9 cellular contexts compared by ENCODE assay signal in genomic region chr18:5543854-5544389, GRCh38. TPM values are rescaled to one million over a fixed set of nuclear protein-coding genes. Genes with fewer than 3 reads are reported as not detected.
DNase-seq lines count a peak whose midpoint lies in the region; ATAC-seq and TF ChIP-seq lines count a peak whose summit lies in the region.
"Had no signal": no experiment of that assay in that cellular context is flagged by ENCODE, and none has a peak within 500 bp of the region (broad histone marks: within the 10 kb centered on the region; RNA-seq: fewer than 3 reads in every experiment).

TSS of gene EPB41L3 (minus strand) at chr18:5543997. CDS start at chr18:5489183, 54,814 bp downstream.

- intact Hi-C loops in heart right ventricle (cut with DNase I) = loop anchor here in 1 of 10 donors (10.0 kb wide), 1 partner anchor 89 kb away; no protein-coding TSS in a partner anchor

- H3K27me3 ChIP-seq in heart right ventricle (peaks cover 0 to 42% (median 35%) of the 10 kb centered on the region in 7 donors), parathyroid adenoma (ENCODE audit: control insufficient read depth, insufficient read depth, low read length) (no peaks in the 10 kb centered on the region)
- H3K27me3 ChIP-seq: BLaER1 had no signal

- H3K79me2 ChIP-seq in parathyroid adenoma = peaks cover 11% of the 10 kb centered on the region

- DNase-seq in NCI-H1105 treated with DMSO at 0.1 percent for 48 hours (lab: John Stamatoyannopoulos, UW) (peak; percentile 23), NCI-H1105 (lab: John Stamatoyannopoulos, UW) (no peak), heart right ventricle (peak; percentile 28 to 58), GOT3 (lab: John Stamatoyannopoulos, UW) (no peak), NAMALWA (ENCODE audit: low spot score) (no peak)
- no peak for DNase-seq in activated CD4-positive, alpha-beta memory T cell treated with anti-CD3 and anti-CD28 coated beads, Interleukin-2, amount 10 ng/mL, durations not matched to agents 7 days and 5 days

- peak within 1 kb of the TSS; percentile 70 for H2AFZ ChIP-seq in parathyroid adenoma

- no peak within 1 kb of the TSS for H3K9ac ChIP-seq in parathyroid adenoma
- H3K9ac ChIP-seq: BLaER1 had no signal

- H3K27ac Mint-ChIP-seq in activated T-helper 17 cell treated with anti-CD3 and anti-CD28 coated beads, Interleukin-2, amount 50 U/mL, for 72 hours = no peak within 1 kb of the TSS
- no peak within 1 kb of the TSS for H3K27ac Mint-ChIP-seq in activated CD4-positive, alpha-beta memory T cell treated with anti-CD3 and anti-CD28 coated beads, Interleukin-2, amount 10 ng/mL, durations not matched to agents 7 days and 5 days

- peaks cover 0 to 31% (median 5%) of the 10 kb centered on the region in 9 donors for H3K4me1 ChIP-seq in heart right ventricle
- H3K4me1 ChIP-seq in parathyroid adenoma = peaks cover 5% of the 10 kb centered on the region
- H3K4me1 ChIP-seq: BLaER1 had no signal

- H3K9me3 ChIP-seq in heart right ventricle = no peaks in the 10 kb centered on the region
- no peaks in the 10 kb centered on the region for H3K9me3 ChIP-seq in parathyroid adenoma (ENCODE audit: control insufficient read depth, low read length)

- H3K27me3 Mint-ChIP-seq in activated T-helper 17 cell treated with anti-CD3 and anti-CD28 coated beads, Interleukin-2, amount 50 U/mL, for 72 hours = peaks cover 38% of the 10 kb centered on the region
- H3K27me3 Mint-ChIP-seq in activated CD4-positive, alpha-beta memory T cell treated with anti-CD3 and anti-CD28 coated beads, Interleukin-2, amount 10 ng/mL, durations not matched to agents 7 days and 5 days = peaks cover 30% of the 10 kb centered on the region

- 1% methylated on average over 43 of the region's 43 CpGs for WGBS in heart right ventricle, 2 donors

- H3K4me3 ChIP-seq in heart right ventricle (peak within 1 kb of the TSS; percentile 35 to 76 (median 62)), parathyroid adenoma (ENCODE audit: low read depth, low read length) (peak within 1 kb of the TSS; percentile 53)
- H3K4me3 ChIP-seq: BLaER1 had no signal

- no peaks in the 10 kb centered on the region for H3K36me3 ChIP-seq in heart right ventricle
- no peaks in the 10 kb centered on the region for H3K36me3 ChIP-seq in parathyroid adenoma (ENCODE audit: control insufficient read depth, insufficient read depth, low read length)
- H3K36me3 ChIP-seq: BLaER1 had no signal

- peak within 1 kb of the TSS in 9 of 10 donors; percentile 44 to 93 (median 57) for H3K27ac ChIP-seq in heart right ventricle
- H3K27ac ChIP-seq in parathyroid adenoma = peak within 1 kb of the TSS; percentile 76
- H3K27ac ChIP-seq: BLaER1 had no signal

- no peaks in the 10 kb centered on the region for H3K9me3 Mint-ChIP-seq in activated T-helper 17 cell treated with anti-CD3 and anti-CD28 coated beads, Interleukin-2, amount 50 U/mL, for 72 hours
- H3K9me3 Mint-ChIP-seq in activated CD4-positive, alpha-beta memory T cell treated with anti-CD3 and anti-CD28 coated beads, Interleukin-2, amount 10 ng/mL, durations not matched to agents 7 days and 5 days = no peaks in the 10 kb centered on the region

- POLR2A ChIA-PET in activated CD4-positive, alpha-beta memory T cell treated with anti-CD3 and anti-CD28 coated beads, Interleukin-2, amount 10 ng/mL, durations not matched to agents 7 days and 5 days (lab: Charles Lee) = no interaction called here

- H3K36me3 Mint-ChIP-seq in activated T-helper 17 cell treated with anti-CD3 and anti-CD28 coated beads, Interleukin-2, amount 50 U/mL, for 72 hours (ENCODE audit: low read depth) = no peaks in the 10 kb centered on the region
- H3K36me3 Mint-ChIP-seq in activated CD4-positive, alpha-beta memory T cell treated with anti-CD3 and anti-CD28 coated beads, Interleukin-2, amount 10 ng/mL, durations not matched to agents 7 days and 5 days (ENCODE audit: low read depth) = no peaks in the 10 kb centered on the region

- TF ChIP-seq CTCF in heart right ventricle (IDR thresholded peaks at IDR 0.05) = no peak
- TF ChIP-seq CTCF in parathyroid adenoma (IDR thresholded peaks at IDR 0.05) = no peak

- H3K4me3 Mint-ChIP-seq in activated T-helper 17 cell treated with anti-CD3 and anti-CD28 coated beads, Interleukin-2, amount 50 U/mL, for 72 hours = peak within 1 kb of the TSS; percentile 16
- H3K4me3 Mint-ChIP-seq in activated CD4-positive, alpha-beta memory T cell treated with anti-CD3 and anti-CD28 coated beads, Interleukin-2, amount 10 ng/mL, durations not matched to agents 7 days and 5 days = no peak within 1 kb of the TSS

- H3K4me1 Mint-ChIP-seq in activated T-helper 17 cell treated with anti-CD3 and anti-CD28 coated beads, Interleukin-2, amount 50 U/mL, for 72 hours = no peaks in the 10 kb centered on the region
- H3K4me1 Mint-ChIP-seq in activated CD4-positive, alpha-beta memory T cell treated with anti-CD3 and anti-CD28 coated beads, Interleukin-2, amount 10 ng/mL, durations not matched to agents 7 days and 5 days = peaks cover 3% of the 10 kb centered on the region

- peak within 1 kb of the TSS; percentile 77 for H3K4me2 ChIP-seq in parathyroid adenoma (ENCODE audit: low read length)
- H3K4me2 ChIP-seq: BLaER1 had no signal

- no peak for ATAC-seq in activated T-helper 17 cell treated with anti-CD3 and anti-CD28 coated beads, Interleukin-2, amount 50 U/mL, for 72 hours (replicated peaks)
- ATAC-seq in heart right ventricle = peak; percentile 67 to 84 (median 81)

- CTCF ChIA-PET in activated CD4-positive, alpha-beta memory T cell treated with anti-CD3 and anti-CD28 coated beads, Interleukin-2, amount 10 ng/mL, durations not matched to agents 7 days and 5 days (lab: Charles Lee) = no interaction called here

RNA-seq across cellular contexts. Expression of gene EPB41L3, which starts in this region (rescaled TPM):
- total RNA-seq in activated T-helper 17 cell treated with anti-CD3 and anti-CD28 coated beads, Interleukin-2, amount 50 U/mL, for 72 hours = under 1 TPM; 0.09 to 0.13 TPM
- 10 to 100 TPM in 2 of 10 donors, 1 to 10 TPM in 8; 2.9 to 29.1 (median 7.0) TPM for total RNA-seq in heart right ventricle
- 1 to 10 TPM; 4.0 to 5.4 TPM for polyA plus RNA-seq in heart right ventricle
- total RNA-seq in activated CD4-positive, alpha-beta memory T cell treated with anti-CD3 and anti-CD28 coated beads, Interleukin-2, amount 10 ng/mL, durations not matched to agents 7 days and 5 days = under 1 TPM; 0.73 to 0.86 TPM

Comparison
In these comparisons a context has a peak if more than half of its experiments do, and no peak if none do; other contexts are left out.
1. DNase-seq: peak in NCI-H1105 treated with DMSO at 0.1 percent for 48 hours (single experiment) and heart right ventricle (2 of 2); none in NCI-H1105 (single experiment), activated CD4-positive, alpha-beta memory T cell treated with anti-CD3 and anti-CD28 coated beads, Interleukin-2, amount 10 ng/mL, durations not matched to agents 7 days and 5 days (single experiment), GOT3 (single experiment) and NAMALWA (single experiment).